ENCODE assay signal across 15 cellular contexts in the genomic region with DNA sequence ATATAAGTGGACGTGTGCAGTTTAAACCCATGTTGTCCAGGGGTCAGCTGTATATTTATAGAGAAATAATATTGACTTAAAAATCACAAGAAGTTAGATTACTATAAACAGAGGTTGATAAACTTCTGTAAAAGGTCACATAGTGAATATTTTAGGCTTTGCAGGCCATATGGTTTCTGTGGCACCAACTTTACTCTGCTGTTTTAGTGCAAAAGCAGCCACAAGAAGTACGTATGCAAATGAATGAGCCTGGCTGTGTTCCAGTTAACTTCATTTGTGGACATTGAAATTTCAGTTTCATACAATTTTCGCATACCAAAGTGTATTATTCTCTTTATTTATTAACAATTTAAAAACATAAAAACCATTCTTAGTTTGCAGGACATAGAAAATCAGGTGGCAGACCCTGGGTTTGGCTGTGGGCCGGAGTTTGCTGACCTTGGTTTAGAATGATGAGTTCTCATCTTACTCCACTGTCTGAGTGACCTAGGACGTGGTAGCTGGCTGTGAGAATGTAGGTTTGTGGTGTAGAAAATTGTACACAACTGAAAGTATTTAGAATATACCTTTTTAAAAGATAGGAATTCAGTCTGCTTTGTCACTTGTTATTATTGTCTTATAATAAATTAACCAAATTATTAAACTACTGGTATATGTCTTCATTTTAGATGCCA. TPM values are rescaled to one million over a fixed set of nuclear protein-coding genes. Genes with fewer than 3 reads are reported as not detected.
DNase-seq lines count a peak whose midpoint lies in the region; ATAC-seq and TF ChIP-seq lines count a peak whose summit lies in the region.
"Had no signal": no experiment of that assay in that cellular context is flagged by ENCODE, and none has a peak within 500 bp of the region (broad histone marks: within the 10 kb centered on the region; RNA-seq: fewer than 3 reads in every experiment).

No MANE protein-coding gene starts in this region.

- H4K20me1 ChIP-seq in BLaER1 treated with 17β-estradiol and CSF1 and Interleukin-3, amounts not matched to agents 10 nM and 100 nM = no peaks in the 10 kb centered on the region; a peak in 1 of 22 replicates
- no peaks in the 10 kb centered on the region for H4K20me1 ChIP-seq in OCI-LY1 (ENCODE audit: insufficient read depth, low read length)

- H3K27me3 ChIP-seq in BLaER1 treated with 17β-estradiol and CSF1 and Interleukin-3, amounts not matched to agents 10 nM and 100 nM = no peaks in the 10 kb centered on the region
- H3K27me3 ChIP-seq in OCI-LY1 (ENCODE audit: insufficient read depth, low read length) = no peaks in the 10 kb centered on the region
- H3K27me3 ChIP-seq in psoas muscle (ENCODE audit: insufficient read depth in 3 of 3, low read length in 2 of 3) = no peaks in the 10 kb centered on the region
- no peaks in the 10 kb centered on the region for H3K27me3 ChIP-seq in upper lobe of left lung
- H3K27me3 ChIP-seq in upper lobe of right lung = no peaks in the 10 kb centered on the region

- no peak overlapping the region for H3K4me3 ChIP-seq in BLaER1 treated with 17β-estradiol and CSF1 and Interleukin-3, amounts not matched to agents 10 nM and 100 nM
- peak overlapping the region; percentile 45 for H3K4me3 ChIP-seq in OCI-LY1 (ENCODE audit: low read depth, low read length, poor library complexity, severe bottlenecking)
- no peak overlapping the region for H3K4me3 ChIP-seq in psoas muscle
- H3K4me3 ChIP-seq in upper lobe of left lung = no peak overlapping the region
- H3K4me3 ChIP-seq in upper lobe of right lung = no peak overlapping the region

- H3F3A ChIP-seq in OCI-LY1 (ENCODE audit: insufficient read depth, low read length) = no peaks in the 10 kb centered on the region

- no peaks in the 10 kb centered on the region for H3K9me2 ChIP-seq in OCI-LY1 (ENCODE audit: low read depth, low read length)

- 52 to 69% (median 56%) methylated on average over 5 of the region's 5 CpGs for WGBS in psoas muscle, 3 donors
- 89% methylated on average over 5 of the region's 5 CpGs for WGBS in upper lobe of left lung, 2 donors

- H3K36me3 ChIP-seq in BLaER1 treated with 17β-estradiol and CSF1 and Interleukin-3, amounts not matched to agents 10 nM and 100 nM = peaks cover 33 to 81% (median 42%) of the 10 kb centered on the region in 11 experiments; a peak in 21 of 22 replicates
- H3K36me3 ChIP-seq in OCI-LY1 (ENCODE audit: insufficient read depth, low read length) (peaks cover 47% of the 10 kb centered on the region), psoas muscle (ENCODE audit: insufficient read depth in 1 of 2, low read depth in 1 of 2) (peaks cover 0 to 90% of the 10 kb centered on the region in 2 donors), upper lobe of left lung (peaks cover 10 to 80% (median 56%) of the 10 kb centered on the region in 4 donors), upper lobe of right lung (peaks cover 96% of the 10 kb centered on the region)

- TF ChIP-seq EP300 in upper lobe of left lung (IDR thresholded peaks at IDR 0.05) = no peak

- peak overlapping the region in 2 of 11 experiments; percentile 66 to 75; a peak in 2 of 22 replicates for H3K27ac ChIP-seq in BLaER1 treated with 17β-estradiol and CSF1 and Interleukin-3, amounts not matched to agents 10 nM and 100 nM
- H3K27ac ChIP-seq in OCI-LY1 (ENCODE audit: low read depth, low read length, poor library complexity, severe bottlenecking) (peak overlapping the region; percentile 85), psoas muscle (peak overlapping the region; percentile 72), upper lobe of left lung (no peak overlapping the region), upper lobe of right lung (no peak overlapping the region)

- peak overlapping the region in 6 of 11 experiments; percentile 76 to 97 (median 90); a peak in 10 of 22 replicates for H3K4me2 ChIP-seq in BLaER1 treated with 17β-estradiol and CSF1 and Interleukin-3, amounts not matched to agents 10 nM and 100 nM
- H3K4me2 ChIP-seq in OCI-LY1 (ENCODE audit: low read length) = peak overlapping the region; percentile 71

- no peak for TF ChIP-seq POLR2A in upper lobe of left lung (IDR thresholded peaks at IDR 0.05)

- no peak overlapping the region for H3K9ac ChIP-seq in BLaER1 treated with 17β-estradiol and CSF1 and Interleukin-3, amounts not matched to agents 10 nM and 100 nM
- H3K9ac ChIP-seq in OCI-LY1 (ENCODE audit: low read length) = peak overlapping the region; percentile 61

- no peaks in the 10 kb centered on the region for H3K9me3 ChIP-seq in BLaER1 treated with 17β-estradiol and CSF1 and Interleukin-3, amounts not matched to agents 10 nM and 100 nM (replicated peaks in 1 of 11)
- H3K9me3 ChIP-seq in OCI-LY1 (ENCODE audit: low read length) (no peaks in the 10 kb centered on the region), psoas muscle (no peaks in the 10 kb centered on the region), upper lobe of left lung (no peaks in the 10 kb centered on the region), upper lobe of right lung (no peaks in the 10 kb centered on the region)

- TF ChIP-seq CTCF in OCI-LY1 (IDR thresholded peaks at IDR 0.05; ENCODE audit: low read length) (no peak), psoas muscle (IDR thresholded peaks at IDR 0.05) (no peak), upper lobe of left lung (IDR thresholded peaks at IDR 0.05) (no peak), upper lobe of right lung (IDR thresholded peaks at IDR 0.05) (no peak)

- H2AFZ ChIP-seq in OCI-LY1 (ENCODE audit: low read length) = peak overlapping the region; percentile 54; the same call in 1 of the 2 replicates

- no peaks in the 10 kb centered on the region for H3K79me2 ChIP-seq in OCI-LY1 (ENCODE audit: insufficient read depth, low read length)

- DNase-seq in psoas muscle = no peak
- DNase-seq in upper lobe of left lung = no peak
- no peak for DNase-seq in upper lobe of right lung
- DNase-seq: C1 segment of cervical spinal cord, DMS153, NCI-H1092 treated with DMSO at 0.1 percent for 48 hours, NCI-H2081 treated with DMSO at 0.1 percent for 48 hours, NCI-H510A, NCI-H774 had no signal

- intact Hi-C loops in psoas muscle (cut with DNase I) (loop anchor here in 1 of 2 donors (2.0 to 5.0 kb wide), 2 partner anchors 42 to 71 kb away; partner anchors contain the start of gene MTMR10), upper lobe of right lung (cut with DNase I) (no loop called here)

- peaks cover 33 to 59% (median 56%) of the 10 kb centered on the region in 10 experiments for H3K4me1 ChIP-seq in BLaER1 treated with 17β-estradiol and CSF1 and Interleukin-3, amounts not matched to agents 10 nM and 100 nM
- H3K4me1 ChIP-seq in OCI-LY1 (ENCODE audit: insufficient read depth, low read length, severe bottlenecking) = peaks cover 63% of the 10 kb centered on the region
- H3K4me1 ChIP-seq in psoas muscle = peaks cover 50% of the 10 kb centered on the region
- H3K4me1 ChIP-seq in upper lobe of left lung = no peaks in the 10 kb centered on the region
- H3K4me1 ChIP-seq in upper lobe of right lung = no peaks in the 10 kb centered on the region

- ATAC-seq in GM18907 (IDR thresholded peaks at IDR 0.05; ENCODE audit: unreplicated experiment) (peak; percentile 65), psoas muscle (no peak), upper lobe of left lung (ENCODE audit: low FRiP score in 2 of 2) (no peak), GM18511 (IDR thresholded peaks at IDR 0.05; ENCODE audit: unreplicated experiment) (no peak), GM19463 (IDR thresholded peaks at IDR 0.05; ENCODE audit: unreplicated experiment) (no peak), upper lobe of right lung (no peak)
- ATAC-seq: Panc1 had no signal

RNA-seq across cellular contexts. Expression of gene FAN1, which starts 16.3 kb away (rescaled TPM):
- total RNA-seq in psoas muscle = 10 to 100 TPM; 13.5 to 27.5 (median 25.2) TPM
- 10 to 100 TPM; 12.4 to 64.2 (median 13.5) TPM for polyA plus RNA-seq in psoas muscle
- 10 to 100 TPM; 10.2 to 22.0 (median 14.8) TPM for total RNA-seq in upper lobe of left lung
- total RNA-seq in upper lobe of right lung = 18.4 TPM

Comparison
In these comparisons a context has a peak if more than half of its experiments do, and no peak if none do; other contexts are left out.
1. H3K27ac ChIP-seq: peak in OCI-LY1 (single experiment) and psoas muscle (single experiment); none in upper lobe of left lung (0 of 4) and upper lobe of right lung (single experiment).